ENCODE assay signal across 25 cellular contexts in the genomic region with DNA sequence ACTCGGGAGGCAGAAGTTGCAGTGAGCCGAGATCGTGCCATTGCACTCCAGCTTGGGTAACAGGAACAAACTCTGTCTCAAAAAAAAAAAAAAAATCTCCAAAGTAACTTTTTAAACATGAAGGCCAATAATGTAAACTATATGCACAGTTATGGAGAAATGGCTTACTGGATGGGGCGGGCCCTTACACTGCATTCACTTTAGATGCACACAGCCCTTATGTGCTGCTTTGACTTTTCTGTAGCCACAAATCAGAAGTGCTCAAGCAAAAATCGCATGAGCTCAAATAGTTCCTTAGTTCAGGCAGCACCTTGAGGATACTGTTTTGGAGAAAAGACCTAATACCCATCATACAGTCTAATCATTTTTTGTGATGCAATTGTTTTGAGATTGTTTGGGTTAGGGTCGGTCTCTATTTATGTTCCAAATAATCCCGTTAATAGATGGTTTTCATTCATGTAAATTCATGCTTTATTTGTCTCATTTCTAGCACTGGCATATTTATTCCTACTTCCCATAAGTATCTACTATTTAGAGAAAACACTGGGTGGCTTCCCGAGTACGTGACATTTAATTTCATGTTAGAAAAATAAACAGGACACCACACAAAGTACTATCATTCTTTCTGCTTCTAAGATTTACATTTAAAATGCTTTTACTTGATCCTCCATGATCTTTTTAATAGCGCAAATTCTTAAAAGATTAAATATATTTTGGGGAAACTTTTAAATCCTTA.
"Had no signal": no experiment of that assay in that cellular context is flagged by ENCODE, and none has a peak within 500 bp of the region (broad histone marks: within the 10 kb centered on the region; RNA-seq: fewer than 3 reads in every experiment).

No MANE protein-coding gene starts in this region.

- H3K27ac Mint-ChIP-seq: stimulated activated effector memory CD8-positive, alpha-beta T cell treated with anti-CD3 and anti-CD28 coated beads, Interleukin-12 subunit alpha, Interleukin-12 subunit beta, amount 100 ng/mL, for 72 hours; stimulated activated naive CD8-positive, alpha-beta T cell treated with anti-CD3 and anti-CD28 coated beads, Interleukin-15, Interleukin-2, amounts not matched to agents 100 ng/mL and 50 ng/mL, for 24 hours; T-helper 1 cell treated with Interleukin-12 subunit alpha and Interleukin-12 subunit beta and Interleukin-4 antibody, amounts not matched to agents 30 μg/mL and 1 μg/mL, for 36 hours had no signal

- ATAC-seq: activated CD4-positive, CD25-positive, alpha-beta regulatory T cell treated with anti-CD3 and anti-CD28 coated beads, Interleukin-2, amount 50 U/mL, for 24 hours; effector memory CD8-positive, alpha-beta T cell; pancreas; stimulated activated effector memory CD8-positive, alpha-beta T cell treated with anti-CD3 and anti-CD28 coated beads, Interleukin-12 subunit alpha, Interleukin-12 subunit beta, amount 100 ng/mL, for 72 hours had no signal

- H3K27me3 ChIP-seq: pancreas, right atrium auricular region had no signal

- H3K4me3 ChIP-seq: pancreas, right atrium auricular region had no signal

- FAIRE-seq: endothelial cell of umbilical vein, islet of Langerhans, pancreas had no signal

- H3K9me3 Mint-ChIP-seq: effector memory CD8-positive, alpha-beta T cell; stimulated activated effector memory CD8-positive, alpha-beta T cell treated with anti-CD3 and anti-CD28 coated beads, Interleukin-12 subunit alpha, Interleukin-12 subunit beta, amount 100 ng/mL, for 72 hours; stimulated activated naive CD8-positive, alpha-beta T cell treated with anti-CD3 and anti-CD28 coated beads, Interleukin-15, Interleukin-2, amounts not matched to agents 100 ng/mL and 50 ng/mL, for 24 hours; T-helper 1 cell treated with Interleukin-12 subunit alpha and Interleukin-12 subunit beta and Interleukin-4 antibody, amounts not matched to agents 30 μg/mL and 1 μg/mL, for 36 hours had no signal

- H3K36me3 ChIP-seq: pancreas, right atrium auricular region, WERI-Rb-1 had no signal

- H3K27me3 Mint-ChIP-seq: effector memory CD8-positive, alpha-beta T cell; stimulated activated naive CD8-positive, alpha-beta T cell treated with anti-CD3 and anti-CD28 coated beads, Interleukin-15, Interleukin-2, amounts not matched to agents 100 ng/mL and 50 ng/mL, for 24 hours had no signal

- DNase-seq: activated CD4-positive, alpha-beta T cell treated with anti-CD3 and anti-CD28 coated beads for 48 hours; activated CD4-positive, alpha-beta T cell treated with anti-CD3 and anti-CD28 coated beads, Interleukin-2, amount 50 U/mL, for 48 hours; activated CD8-positive, alpha-beta memory T cell treated with anti-CD3 and anti-CD28 coated beads for 24 hours; activated gamma-delta T cell; activated naive CD4-positive, alpha-beta T cell treated with anti-CD3 and anti-CD28 coated beads, Interleukin-2, amount 50 U/mL, for 16 hours; amniotic stem cell; caudate nucleus; cortex of kidney; effector memory CD8-positive, alpha-beta T cell; foreskin melanocyte; mammary epithelial cell; pancreas; stimulated activated CD4-positive, alpha-beta T cell treated with anti-CD3 and anti-CD28 coated beads, Interleukin-12 subunit alpha, Interleukin-12 subunit beta, amount 100 ng/mL, for 4 hours; stimulated activated CD4-positive, alpha-beta T cell treated with anti-CD3 and anti-CD28 coated beads, Interleukin-4, amount 100 ng/mL, for 1 hour; substantia nigra; SW 1271; T1000; WERI-Rb-1 had no signal

- H3K9me3 ChIP-seq: pancreas, right atrium auricular region had no signal

- H3K36me3 Mint-ChIP-seq: stimulated activated effector memory CD8-positive, alpha-beta T cell treated with anti-CD3 and anti-CD28 coated beads, Interleukin-12 subunit alpha, Interleukin-12 subunit beta, amount 100 ng/mL, for 72 hours had no signal

- H3K4me3 Mint-ChIP-seq: effector memory CD8-positive, alpha-beta T cell; stimulated activated effector memory CD8-positive, alpha-beta T cell treated with anti-CD3 and anti-CD28 coated beads, Interleukin-12 subunit alpha, Interleukin-12 subunit beta, amount 100 ng/mL, for 72 hours; stimulated activated naive CD8-positive, alpha-beta T cell treated with anti-CD3 and anti-CD28 coated beads, Interleukin-15, Interleukin-2, amounts not matched to agents 100 ng/mL and 50 ng/mL, for 24 hours; T-helper 1 cell treated with Interleukin-12 subunit alpha and Interleukin-12 subunit beta and Interleukin-4 antibody, amounts not matched to agents 30 μg/mL and 1 μg/mL, for 36 hours had no signal

- H3K27ac ChIP-seq: pancreas, WERI-Rb-1 had no signal
